8 cellular contexts compared by ENCODE assay signal in the genomic region with DNA sequence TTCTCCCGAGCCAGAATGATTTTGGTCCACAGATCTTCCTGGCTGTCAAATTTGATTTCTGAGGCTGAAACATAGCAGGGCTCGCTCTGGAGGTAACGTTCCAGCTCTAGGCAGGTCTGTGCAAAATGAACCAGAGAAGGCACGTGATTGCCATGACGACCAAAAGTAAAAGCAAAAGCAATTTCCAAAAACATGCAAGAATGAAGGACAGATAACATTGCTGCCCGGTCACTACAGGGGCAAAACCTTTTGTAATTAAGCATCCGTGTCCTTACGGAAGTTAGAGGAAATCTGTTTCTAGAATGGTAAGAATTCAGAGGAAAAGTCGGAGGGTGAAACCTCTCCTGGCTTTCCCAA. TPM values are rescaled to one million over a fixed set of nuclear protein-coding genes. Genes with fewer than 3 reads are reported as not detected.
DNase-seq lines count a peak whose midpoint lies in the region; ATAC-seq and TF ChIP-seq lines count a peak whose summit lies in the region.

No MANE protein-coding gene starts in this region.

- no peak overlapping the region for H2AFZ ChIP-seq in fibroblast of lung (ENCODE audit: low read length)

- ATAC-seq in HG03565 (IDR thresholded peaks at IDR 0.05; ENCODE audit: unreplicated experiment): no peak
- ATAC-seq in GM21381 (IDR thresholded peaks at IDR 0.05; ENCODE audit: unreplicated experiment): no peak

- peak overlapping the region; percentile 99 for H3K9ac ChIP-seq in fibroblast of lung (ENCODE audit: insufficient read depth, low read length)

- peaks cover 5% of the 10 kb centered on the region for H4K20me1 ChIP-seq in fibroblast of lung (ENCODE audit: control insufficient read depth, extremely low read depth, insufficient read depth, low read length)

- peaks cover 74% of the 10 kb centered on the region for H3K79me2 ChIP-seq in fibroblast of lung (ENCODE audit: control insufficient read depth, insufficient read depth, low read length)

- H3K4me1 ChIP-seq in fibroblast of lung (ENCODE audit: control insufficient read depth, extremely low read depth, insufficient read depth, low read length): peaks cover 21% of the 10 kb centered on the region

- TF ChIP-seq CTCF in GM13977 (IDR thresholded peaks at IDR 0.05; ENCODE audit: extremely low read depth, insufficient read depth, missing control alignments): no peak
- no peak for TF ChIP-seq CTCF in VCaP (conservative IDR thresholded peaks at IDR 0.05)
- TF ChIP-seq CTCF in fibroblast of lung (conservative IDR thresholded peaks at IDR 0.05 in 1 of 2, IDR thresholded peaks at IDR 0.05 in 1 of 2; ENCODE audit: low read depth in 1 of 2, low read length in 2 of 2): no peak

- DNase-seq in GM13977 (ENCODE audit: low spot score) (peak; percentile 67), fibroblast of lung (ENCODE audit: low read depth in 2 of 2) (no peak), skeletal muscle cell (ENCODE audit: low read depth) (no peak), MV-4-11 (lab: John Stamatoyannopoulos, UW) (no peak), NCI-H2171 (lab: John Stamatoyannopoulos, UW) (no peak)

- H3K27me3 ChIP-seq in fibroblast of lung (ENCODE audit: control insufficient read depth, insufficient read depth, low read length): no peaks in the 10 kb centered on the region

- no peaks in the 10 kb centered on the region for H3K9me3 ChIP-seq in fibroblast of lung (ENCODE audit: control insufficient read depth, insufficient read depth, low read depth, low read length)

- in situ Hi-C loops in GM13977 (cut with MboI; ENCODE audit: low pct_unique_long_range_greater_than_20kb, low sequenced_read_pairs, unreplicated experiment): no loop called here

- H3K4me3 ChIP-seq in fibroblast of lung (replicated peaks in 1 of 4; ENCODE audit: control extremely low read depth in 1 of 4, insufficient read depth in 1 of 4, low read depth in 3 of 4, low read length in 4 of 4) (peak overlapping the region; percentile 86 to 99 (median 98)), skeletal muscle cell (ENCODE audit: low read depth, low read length) (peak overlapping the region; percentile 92)

- H3K27ac ChIP-seq in VCaP (peak overlapping the region; percentile 93), fibroblast of lung (ENCODE audit: insufficient read depth, low read length) (peak overlapping the region; percentile 99)

- peaks cover 31% of the 10 kb centered on the region for H3K36me3 ChIP-seq in fibroblast of lung (ENCODE audit: control insufficient read depth, insufficient read depth, low read length)

- H3K4me2 ChIP-seq in fibroblast of lung (ENCODE audit: extremely low read depth, insufficient read depth, low read length): peak overlapping the region; percentile 100

RNA-seq across cellular contexts. Expression of a gene that starts 2.9 kb away (rescaled TPM):
- 39.0 and 96.1 TPM in 2 replicates for total RNA-seq in fibroblast of lung
- 105 and 140 TPM in 2 replicates for polyA plus RNA-seq in fibroblast of lung
- polyA plus RNA-seq in fibroblast of lung (2012): 81.6 and 107 TPM in 2 replicates
- polyA minus RNA-seq in fibroblast of lung (ENCODE audit: low replicate concordance): 181 and 546 TPM in 2 replicates
